Comparison of ENCODE assay signal across 8 cellular contexts in the genomic region with DNA sequence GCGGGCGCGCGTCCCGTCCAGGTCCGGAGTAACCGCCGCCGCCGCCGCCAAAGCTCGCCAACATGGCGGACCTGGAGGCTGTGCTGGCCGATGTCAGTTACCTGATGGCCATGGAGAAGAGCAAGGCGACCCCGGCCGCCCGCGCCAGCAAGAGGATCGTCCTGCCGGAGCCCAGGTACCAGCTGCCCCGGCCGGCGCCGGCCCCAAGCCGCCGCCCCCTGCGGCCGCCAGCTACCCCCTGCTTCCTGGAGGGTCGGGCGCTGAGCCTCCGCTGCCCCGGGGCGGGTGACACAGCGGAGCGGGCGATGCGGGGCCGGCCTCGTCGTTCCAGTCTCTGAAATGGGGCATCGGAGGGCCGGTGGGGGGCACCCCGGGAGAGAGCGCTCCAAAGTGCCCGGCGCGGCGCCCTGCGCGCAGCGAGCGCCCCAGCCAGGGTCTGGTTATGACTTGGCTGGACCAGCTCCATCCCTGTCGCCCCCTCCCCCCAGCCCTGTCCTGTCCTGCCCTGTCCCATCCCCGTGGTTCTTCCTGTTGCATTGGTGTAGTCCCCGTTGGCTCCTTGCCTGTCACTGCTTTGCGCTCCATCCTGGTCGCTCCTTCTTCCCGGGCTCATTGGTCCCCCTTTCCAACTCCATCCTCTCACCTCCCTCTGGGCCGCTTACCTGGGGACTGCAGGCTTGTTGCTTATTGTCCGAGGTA. TPM values are rescaled to one million over a fixed set of nuclear protein-coding genes. Genes with fewer than 3 reads are reported as not detected.
A peak's percentile ranks its signal among the peaks of the same experiment; 100 is the strongest.
DNase-seq lines count a peak whose midpoint lies in the region; ATAC-seq and TF ChIP-seq lines count a peak whose summit lies in the region.

No MANE protein-coding gene starts in this region.

- intact Hi-C loops in right lobe of liver (cut with DNase I) = no loop called here

- no peaks in the 10 kb centered on the region for H3K9me3 ChIP-seq in Peyer's patch
- H3K9me3 ChIP-seq in right lobe of liver = no peaks in the 10 kb centered on the region

- in situ Hi-C loops in Caki2 (cut with HindIII; ENCODE audit: low pct_unique_long_range_greater_than_20kb, low sequenced_read_pairs) = no loop called here

- peak; percentile 35 for DNase-seq in Caki2 (ENCODE audit: low read depth)
- DNase-seq in HFF-Myc (ENCODE audit: extremely low read depth, low read depth) = no peak
- peak in 2 of 3 donors; percentile 48 to 51 for DNase-seq in Peyer's patch
- DNase-seq in cardiac fibroblast (ENCODE audit: low read depth in 2 of 2) = peak in 1 of 2 donors; percentile 26
- peak in 2 of 3 donors; percentile 33 to 57 for DNase-seq in right lobe of liver
- DNase-seq in stimulated activated naive CD8-positive, alpha-beta T cell treated with anti-CD3 and anti-CD28 coated beads, Interleukin-15, amount 100 ng/mL, for 72 hours = peak; percentile 42 to 46
- DNase-seq in NCI-H2107 treated with DMSO at 0.1 percent for 48 hours (lab: John Stamatoyannopoulos, UW; ENCODE audit: unreplicated experiment) = no peak
- DNase-seq in UCSD-AML1 (lab: John Stamatoyannopoulos, UW; ENCODE audit: unreplicated experiment) = no peak

- no peak for TF ChIP-seq POLR2A in Peyer's patch (IDR thresholded peaks at IDR 0.05)
- no peak for TF ChIP-seq POLR2A in right lobe of liver (IDR thresholded peaks at IDR 0.05)

- WGBS in right lobe of liver (ENCODE audit: insufficient coverage, low coverage, low lambda C conversion rate, missing lambda C conversion rate) = 6% methylated on average over 7 of the region's 61 CpGs

- H3K36me3 ChIP-seq in Peyer's patch (no peaks in the 10 kb centered on the region), right lobe of liver (no peaks in the 10 kb centered on the region)

- no peaks in the 10 kb centered on the region for H3K27me3 ChIP-seq in Peyer's patch
- peaks cover 0 to 6% of the 10 kb centered on the region in 2 donors for H3K27me3 ChIP-seq in right lobe of liver

- H3K27ac ChIP-seq in Peyer's patch (peak overlapping the region; percentile 57 to 90 (median 68)), right lobe of liver (peak overlapping the region in 2 of 3 donors; percentile 37 to 54)

- peak overlapping the region; percentile 95 to 100 for H3K4me3 Mint-ChIP-seq in stimulated activated naive CD8-positive, alpha-beta T cell treated with anti-CD3 and anti-CD28 coated beads, Interleukin-15, amount 100 ng/mL, for 72 hours

- H3K27me3 Mint-ChIP-seq in stimulated activated naive CD8-positive, alpha-beta T cell treated with anti-CD3 and anti-CD28 coated beads, Interleukin-15, amount 100 ng/mL, for 72 hours = no peaks in the 10 kb centered on the region

- H3K4me3 ChIP-seq in HFF-Myc (replicated peaks; ENCODE audit: low read depth, low read length) (peak overlapping the region; percentile 60), Peyer's patch (peak overlapping the region; percentile 67 to 90 (median 83)), cardiac fibroblast (replicated peaks in 1 of 2; ENCODE audit: low read depth in 2 of 2, low read length in 2 of 2) (peak overlapping the region; percentile 52 to 64), right lobe of liver (peak overlapping the region; percentile 48 to 68 (median 54))

- H3K9me3 Mint-ChIP-seq in stimulated activated naive CD8-positive, alpha-beta T cell treated with anti-CD3 and anti-CD28 coated beads, Interleukin-15, amount 100 ng/mL, for 72 hours = no peaks in the 10 kb centered on the region

- TF ChIP-seq CTCF in HFF-Myc (IDR thresholded peaks at IDR 0.05; ENCODE audit: low read depth, low read length, missing control alignments) = no peak
- no peak for TF ChIP-seq CTCF in Peyer's patch (IDR thresholded peaks at IDR 0.05)
- TF ChIP-seq CTCF in cardiac fibroblast (IDR thresholded peaks at IDR 0.05; ENCODE audit: low read depth, low read length) = no peak
- TF ChIP-seq CTCF in right lobe of liver (IDR thresholded peaks at IDR 0.05) = no peak

- H3K4me1 Mint-ChIP-seq in stimulated activated naive CD8-positive, alpha-beta T cell treated with anti-CD3 and anti-CD28 coated beads, Interleukin-15, amount 100 ng/mL, for 72 hours = peaks cover 64% of the 10 kb centered on the region

- peak overlapping the region; percentile 34 to 98 for H3K27ac Mint-ChIP-seq in stimulated activated naive CD8-positive, alpha-beta T cell treated with anti-CD3 and anti-CD28 coated beads, Interleukin-15, amount 100 ng/mL, for 72 hours

- H3K4me1 ChIP-seq in Peyer's patch = peaks cover 0 to 3% (median 0%) of the 10 kb centered on the region in 4 donors
- peaks cover 0 to 17% (median 0%) of the 10 kb centered on the region in 4 donors for H3K4me1 ChIP-seq in right lobe of liver

- peak; percentile 5 to 39 (median 17) for ATAC-seq in right lobe of liver
- ATAC-seq in stimulated activated naive CD8-positive, alpha-beta T cell treated with anti-CD3 and anti-CD28 coated beads, Interleukin-15, amount 100 ng/mL, for 72 hours = peak; percentile 22

RNA-seq across cellular contexts. Expression of a gene that starts 0.7 kb away (rescaled TPM):
- total RNA-seq in Caki2 (2014; rRNA removed; shearing (Covaris generic); ENCODE audit: low replicate concordance) = 0.98 and 1.5 TPM in 2 replicates
- total RNA-seq in Peyer's patch (10 to 100 TPM in 1 of 4 donors, 1 to 10 TPM in 3; 2.0 to 12.4 (median 3.6) TPM), right lobe of liver (1 to 10 TPM; 1.1 to 4.9 (median 3.6) TPM)

Comparison
In these comparisons a context has a peak if more than half of its experiments do, and no peak if none do; other contexts are left out.
1. DNase-seq: peak in Caki2 (single experiment), Peyer's patch (2 of 3), right lobe of liver (2 of 3) and stimulated activated naive CD8-positive, alpha-beta T cell treated with anti-CD3 and anti-CD28 coated beads, Interleukin-15, amount 100 ng/mL, for 72 hours (2 of 2); none in HFF-Myc (single experiment), NCI-H2107 treated with DMSO at 0.1 percent for 48 hours (single experiment) and UCSD-AML1 (single experiment).
2. Peak in every context shown above with its lines, with median percentiles within 50 percentile points of each other: H3K4me3 ChIP-seq.